Comparison of ENCODE assay signal across 22 cellular contexts in the genomic region with DNA sequence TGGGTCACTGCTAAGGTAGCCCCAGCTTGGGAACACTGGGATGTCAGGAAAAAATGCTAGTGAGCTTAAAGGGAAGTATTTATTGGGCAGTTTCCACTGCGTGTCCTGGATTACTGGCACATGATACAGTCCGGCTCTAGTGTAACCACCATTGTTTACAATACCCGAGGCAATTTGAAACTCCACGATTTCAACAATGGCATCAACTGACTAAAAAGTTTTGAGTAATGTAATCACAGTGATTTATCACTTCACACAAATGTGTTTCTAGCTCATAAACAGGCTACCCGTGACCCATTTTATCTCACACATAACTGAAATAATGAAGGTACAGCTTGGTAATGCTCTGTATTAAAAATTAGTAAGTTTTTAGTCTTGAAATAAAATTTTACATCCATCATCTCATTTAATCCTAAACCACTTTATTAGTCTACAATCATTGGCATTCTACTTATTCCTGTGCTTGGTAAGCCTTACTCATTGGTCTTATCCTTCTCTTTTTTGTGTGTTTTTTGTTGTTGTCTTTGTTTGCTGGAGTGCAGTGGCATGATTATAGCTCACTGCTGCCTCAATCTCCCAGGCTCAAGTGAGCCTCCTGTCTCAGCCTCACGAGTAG. TPM values are rescaled to one million over a fixed set of nuclear protein-coding genes. Genes with fewer than 3 reads are reported as not detected.
DNase-seq lines count a peak whose midpoint lies in the region; ATAC-seq and TF ChIP-seq lines count a peak whose summit lies in the region.
"Had no signal": no experiment of that assay in that cellular context is flagged by ENCODE, and none has a peak within 500 bp of the region (broad histone marks: within the 10 kb centered on the region; RNA-seq: fewer than 3 reads in every experiment).

No MANE protein-coding gene starts in this region.

- peaks cover 99% of the 10 kb centered on the region for H3K79me2 ChIP-seq in mammary epithelial cell (ENCODE audit: insufficient read depth, low read length)

- H3K27ac Mint-ChIP-seq in Caco-2 (ENCODE audit: unreplicated experiment), result no peak overlapping the region
- H3K27ac Mint-ChIP-seq: activated CD4-positive, alpha-beta memory T cell treated with anti-CD3 and anti-CD28 coated beads, Interleukin-2, amount 10 ng/mL, durations not matched to agents 7 days and 5 days; activated T-cell treated with anti-CD3 and anti-CD28 coated beads, Interleukin-2, amount 50 U/mL, for 72 hours; endodermal cell; T-helper 1 cell treated with Interleukin-12 subunit alpha and Interleukin-12 subunit beta and Interleukin-4 antibody, amounts not matched to agents 30 μg/mL and 1 μg/mL, for 36 hours had no signal

- peaks cover 5% of the 10 kb centered on the region for H3K36me3 Mint-ChIP-seq in Caco-2 (ENCODE audit: insufficient read depth, unreplicated experiment)

- no peak overlapping the region for H4K91ac ChIP-seq in mesenchymal stem cell (ENCODE audit: low read length)

- H3K4me1 Mint-ChIP-seq in Caco-2 (ENCODE audit: low read depth, unreplicated experiment), result no peaks in the 10 kb centered on the region

- no peak overlapping the region for H2BK15ac ChIP-seq in mesenchymal stem cell (ENCODE audit: low read depth, poor library complexity, severe bottlenecking)

- dilution Hi-C loops in mammary epithelial cell (cut with HindIII; ENCODE audit: low sequenced_read_pairs), result no loop called here

- H3K9me3 Mint-ChIP-seq in Caco-2 (ENCODE audit: unreplicated experiment), result no peaks in the 10 kb centered on the region
- H3K9me3 Mint-ChIP-seq: activated CD4-positive, alpha-beta memory T cell treated with anti-CD3 and anti-CD28 coated beads, Interleukin-2, amount 10 ng/mL, durations not matched to agents 7 days and 5 days; activated T-cell treated with anti-CD3 and anti-CD28 coated beads, Interleukin-2, amount 50 U/mL, for 72 hours; endodermal cell; T-helper 1 cell treated with Interleukin-12 subunit alpha and Interleukin-12 subunit beta and Interleukin-4 antibody, amounts not matched to agents 30 μg/mL and 1 μg/mL, for 36 hours had no signal

- H3K4me3 ChIP-seq in MG63 (no peak overlapping the region), mammary epithelial cell (replicated peaks in 1 of 3; ENCODE audit: insufficient read depth in 1 of 3, low read depth in 2 of 3, low read length in 3 of 3) (no peak overlapping the region), mesenchymal stem cell (ENCODE audit: insufficient read depth in 1 of 2, low read depth in 1 of 2, low read length in 2 of 2) (no peak overlapping the region), sigmoid colon (no peak overlapping the region), Caco-2 (ENCODE audit: low read depth, low read length) (no peak overlapping the region)
- H3K4me3 ChIP-seq: gastrocnemius medialis, uterus had no signal

- H3K4me3 Mint-ChIP-seq in Caco-2 (ENCODE audit: unreplicated experiment), result no peak overlapping the region
- H3K4me3 Mint-ChIP-seq: activated CD4-positive, alpha-beta memory T cell treated with anti-CD3 and anti-CD28 coated beads, Interleukin-2, amount 10 ng/mL, durations not matched to agents 7 days and 5 days; activated T-cell treated with anti-CD3 and anti-CD28 coated beads, Interleukin-2, amount 50 U/mL, for 72 hours; endodermal cell; T-helper 1 cell treated with Interleukin-12 subunit alpha and Interleukin-12 subunit beta and Interleukin-4 antibody, amounts not matched to agents 30 μg/mL and 1 μg/mL, for 36 hours had no signal

- DNase-seq in EH (ENCODE audit: low read depth) (peak; percentile 88), MG63 (peak; percentile 53), mammary epithelial cell (peak; percentile 85), mesenchymal stem cell (peak; percentile 93), sigmoid colon (no peak), globus pallidus (ENCODE audit: low spot score) (no peak), Caco-2 (no peak)
- DNase-seq: activated CD4-positive, alpha-beta memory T cell treated with anti-CD3 and anti-CD28 coated beads, Interleukin-2, amount 10 ng/mL, durations not matched to agents 7 days and 5 days; activated T-cell treated with anti-CD3 and anti-CD28 coated beads, Interleukin-2, amount 50 U/mL, for 72 hours; endodermal cell; gastrocnemius medialis; Karpas-422; left ventricle myocardium superior; NCI-H1694; nucleus accumbens; Right ventricle myocardium superior; stimulated activated CD4-positive, alpha-beta T cell treated with anti-CD3 and anti-CD28 coated beads, Interleukin-2, amount 100 ng/mL, for 24 hours; uterus; WERI-Rb-1 had no signal

- peak overlapping the region in 1 of 2 experiments; percentile 75 for H3K4ac ChIP-seq in mesenchymal stem cell (ENCODE audit: low read depth in 1 of 2, low read length in 2 of 2)

- no peaks in the 10 kb centered on the region for H3K79me1 ChIP-seq in mesenchymal stem cell (replicated peaks; ENCODE audit: low read length, poor library complexity, severe bottlenecking)

- intact Hi-C loops in mammary epithelial cell (cut with micrococcal nuclease), result no loop called here
- intact Hi-C loops in sigmoid colon (cut with DNase I), result no loop called here
- intact Hi-C loops in Caco-2 (cut with micrococcal nuclease; ENCODE audit: unreplicated experiment), result no loop called here

- BruUV-seq in mammary epithelial cell (replicated peaks; lab: Mats Ljungman, UMichigan) (no TSS peak), Caco-2 (replicated peaks; lab: Mats Ljungman, UMichigan) (no TSS peak)

- no peak overlapping the region for H2BK5ac ChIP-seq in mesenchymal stem cell (ENCODE audit: low read depth, low read length, poor library complexity, severe bottlenecking)

- peak overlapping the region in 1 of 2 experiments; percentile 87 for H3K18ac ChIP-seq in mesenchymal stem cell (ENCODE audit: low read depth in 1 of 2, low read length in 2 of 2)

- H2BK120ac ChIP-seq in mesenchymal stem cell (ENCODE audit: low read depth, low read length), result no peak overlapping the region

- H3K4me1 ChIP-seq in mammary epithelial cell (ENCODE audit: insufficient read depth, low read length) (peaks cover 32% of the 10 kb centered on the region), mesenchymal stem cell (ENCODE audit: control insufficient read depth, insufficient read depth, low read depth, low read length) (peaks cover 12% of the 10 kb centered on the region), sigmoid colon (peaks cover 0 to 18% (median 16%) of the 10 kb centered on the region in 4 donors), Caco-2 (no peaks in the 10 kb centered on the region; the same call in 1 of the 2 replicates)
- H3K4me1 ChIP-seq: uterus had no signal

- no peak for TF ChIP-seq POLR2A in sigmoid colon (IDR thresholded peaks at IDR 0.05)

- no peak for TF ChIP-seq EP300 in sigmoid colon (IDR thresholded peaks at IDR 0.05)

- no peaks in the 10 kb centered on the region for H4K20me1 ChIP-seq in mammary epithelial cell (ENCODE audit: insufficient read depth, low read length)

- no peak for ATAC-seq in GM18909 (IDR thresholded peaks at IDR 0.05; ENCODE audit: poor library complexity, unreplicated experiment)
- ATAC-seq: activated T-cell treated with anti-CD3 and anti-CD28 coated beads, Interleukin-2, amount 50 U/mL, for 72 hours; left ventricle myocardium superior; sciatic nerve had no signal

- no peak overlapping the region for H2AK5ac ChIP-seq in mesenchymal stem cell (ENCODE audit: low read length, severe bottlenecking)

- H3K4me2 ChIP-seq in mammary epithelial cell (ENCODE audit: insufficient read depth, low read depth, low read length) (peak overlapping the region; percentile 47), mesenchymal stem cell (ENCODE audit: low read length, poor library complexity, severe bottlenecking) (no peak overlapping the region)

- TF ChIP-seq CTCF in mammary epithelial cell (conservative IDR thresholded peaks at IDR 0.05 in 1 of 2, IDR thresholded peaks at IDR 0.05 in 1 of 2; ENCODE audit: extremely low read depth in 1 of 2, insufficient read depth in 1 of 2, low read depth in 1 of 2, low read length in 2 of 2) (no peak), sigmoid colon (IDR thresholded peaks at IDR 0.05) (no peak), Caco-2 (IDR thresholded peaks at IDR 0.05; ENCODE audit: insufficient read depth in 1 of 2, low read depth in 1 of 2, low read length in 1 of 2, severe bottlenecking in 1 of 2, unreplicated experiment in 1 of 2) (no peak)

- peak overlapping the region in 1 of 2 experiments; percentile 78 for H2BK12ac ChIP-seq in mesenchymal stem cell (ENCODE audit: low read length in 2 of 2)

- no peak overlapping the region for H4K8ac ChIP-seq in mesenchymal stem cell (ENCODE audit: low read length)

- WGBS in mammary epithelial cell (ENCODE audit: low coverage, missing lambda C conversion rate), result 42% methylated on average over 6 of the region's 6 CpGs
- WGBS in mesenchymal stem cell, result 24% methylated on average over 5 of the region's 6 CpGs
- 76 to 79% methylated on average over 6 of the region's 6 CpGs for WGBS in sigmoid colon, 2 donors

- no peaks in the 10 kb centered on the region for H3K27me3 Mint-ChIP-seq in Caco-2 (ENCODE audit: insufficient read depth, unreplicated experiment)
- H3K27me3 Mint-ChIP-seq: activated CD4-positive, alpha-beta memory T cell treated with anti-CD3 and anti-CD28 coated beads, Interleukin-2, amount 10 ng/mL, durations not matched to agents 7 days and 5 days had no signal

- in situ Hi-C loops in mammary epithelial cell (cut with MboI; ENCODE audit: low sequenced_read_pairs in 2 of 2), result no loop called here

- H3K14ac ChIP-seq in mesenchymal stem cell (ENCODE audit: low read length in 2 of 2), result peak overlapping the region in 1 of 2 experiments; percentile 84

- H3K23ac ChIP-seq in mesenchymal stem cell (ENCODE audit: low read length in 2 of 2), result no peak overlapping the region

- H3K27ac ChIP-seq in mammary epithelial cell (ENCODE audit: insufficient read depth, low read depth, low read length), result peak overlapping the region; percentile 19
- H3K27ac ChIP-seq in mesenchymal stem cell (ENCODE audit: low read length, poor library complexity, severe bottlenecking), result no peak overlapping the region
- no peak overlapping the region for H3K27ac ChIP-seq in sigmoid colon
- H3K27ac ChIP-seq: gastrocnemius medialis, uterus, WERI-Rb-1 had no signal

- CTCF ChIA-PET in mammary epithelial cell (lab: Charles Lee; ENCODE audit: low non-redundant PET) (no interaction called here), Caco-2 (lab: Charles Lee) (no interaction called here)

- H3K27me3 ChIP-seq in MG63 (no peaks in the 10 kb centered on the region), mammary epithelial cell (ENCODE audit: insufficient read depth, low read length) (no peaks in the 10 kb centered on the region), mesenchymal stem cell (ENCODE audit: control insufficient read depth in 1 of 2, insufficient read depth in 1 of 2, low read length in 2 of 2) (no peaks in the 10 kb centered on the region), sigmoid colon (no peaks in the 10 kb centered on the region), Caco-2 (replicated peaks; ENCODE audit: control insufficient read depth, insufficient read depth, low read length) (no peaks in the 10 kb centered on the region)
- H3K27me3 ChIP-seq: gastrocnemius medialis, uterus had no signal

- H3K9ac ChIP-seq in mammary epithelial cell (ENCODE audit: insufficient read depth, low read length), result no peak overlapping the region
- no peak overlapping the region for H3K9ac ChIP-seq in mesenchymal stem cell (ENCODE audit: low read length)

- no peak overlapping the region for H2AFZ ChIP-seq in mammary epithelial cell (ENCODE audit: low read depth, low read length)
- H2AFZ ChIP-seq in mesenchymal stem cell (ENCODE audit: low read depth, low read length), result no peak overlapping the region

- H3K36me3 ChIP-seq in MG63 (peaks cover 7% of the 10 kb centered on the region; the same call in 1 of the 2 replicates), mammary epithelial cell (ENCODE audit: insufficient read depth, low read length) (peaks cover 24% of the 10 kb centered on the region), mesenchymal stem cell (ENCODE audit: control insufficient read depth in 1 of 2, insufficient read depth in 2 of 2, low read depth in 1 of 2, low read length in 2 of 2) (peaks cover 15 to 83% of the 10 kb centered on the region in 2 experiments), sigmoid colon (peaks cover 0 to 20% (median 9%) of the 10 kb centered on the region in 4 donors), Caco-2 (ENCODE audit: control insufficient read depth, insufficient read depth, low read length) (no peaks in the 10 kb centered on the region)
- H3K36me3 ChIP-seq: uterus had no signal

- POLR2A ChIA-PET in Caco-2 (lab: Charles Lee), result no interaction called here

- no peaks in the 10 kb centered on the region for H3K9me3 ChIP-seq in MG63
- no peaks in the 10 kb centered on the region for H3K9me3 ChIP-seq in mammary epithelial cell (replicated peaks; ENCODE audit: insufficient read depth, low read length)
- H3K9me3 ChIP-seq in mesenchymal stem cell (ENCODE audit: control insufficient read depth, low read length), result no peaks in the 10 kb centered on the region
- H3K9me3 ChIP-seq in sigmoid colon, result no peaks in the 10 kb centered on the region
- no peaks in the 10 kb centered on the region for H3K9me3 ChIP-seq in Caco-2
- H3K9me3 ChIP-seq: gastrocnemius medialis, uterus had no signal

RNA-seq across cellular contexts. Expression of a gene that starts 7.6 kb away (rescaled TPM):
- 2.4 and 3.5 TPM in 2 replicates for total RNA-seq in MG63 (2014; rRNA removed; shearing (Covaris generic); ENCODE audit: low replicate concordance)
- total RNA-seq in mammary epithelial cell, result 10 to 100 TPM; 31.3 to 56.2 TPM
- 24.4 TPM for polyA plus RNA-seq in mammary epithelial cell
- 64.2 TPM for polyA minus RNA-seq in mammary epithelial cell
- 74.4 TPM for polyA plus RNA-seq in mesenchymal stem cell (2013, experiment 1 of 2)
- 72.6 TPM for polyA plus RNA-seq in mesenchymal stem cell (2013, experiment 2 of 2)
- 10 to 100 TPM; 12.4 to 16.9 (median 14.7) TPM for total RNA-seq in sigmoid colon
- polyA plus RNA-seq in sigmoid colon, result 1 to 10 TPM; 2.4 to 3.8 (median 3.0) TPM
- total RNA-seq in Caco-2 (2022), result 7.6 and 8.8 TPM in 2 replicates

Comparison
In these comparisons a context has a peak if more than half of its experiments do, and no peak if none do; other contexts are left out.
1. DNase-seq: peak in EH (single experiment), MG63 (single experiment), mammary epithelial cell (single experiment) and mesenchymal stem cell (single experiment); none in sigmoid colon (single experiment), globus pallidus (single experiment) and Caco-2 (0 of 2).